Comparison of ENCODE assay signal across 8 cellular contexts in the genomic region with DNA sequence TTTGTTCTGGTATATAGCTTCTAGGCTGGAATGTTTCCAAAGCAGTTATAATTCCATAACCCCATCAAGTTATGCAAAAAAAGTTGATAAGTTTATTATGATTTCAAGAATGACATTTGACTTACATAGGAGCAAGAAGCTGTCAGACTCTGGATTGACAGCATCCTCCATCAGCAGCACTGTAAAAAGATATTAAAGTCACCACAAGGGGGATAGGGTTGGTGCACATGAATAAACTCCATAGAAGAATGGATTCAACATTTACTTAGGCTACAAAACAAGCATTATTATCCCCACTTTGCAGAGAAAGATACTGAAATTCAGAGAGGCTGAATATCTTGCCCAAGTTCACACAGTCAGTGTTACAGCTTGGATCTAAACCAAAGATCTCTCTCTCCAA.
A peak's percentile ranks its signal among the peaks of the same experiment; 100 is the strongest.
DNase-seq lines count a peak whose midpoint lies in the region; ATAC-seq and TF ChIP-seq lines count a peak whose summit lies in the region.
"Had no signal": no experiment of that assay in that cellular context is flagged by ENCODE, and none has a peak within 500 bp of the region (broad histone marks: within the 10 kb centered on the region; RNA-seq: fewer than 3 reads in every experiment).

No MANE protein-coding gene starts in this region.

- H3K9me3 Mint-ChIP-seq in chondrocyte (ENCODE audit: low read depth) = peaks cover 5% of the 10 kb centered on the region

- no peaks in the 10 kb centered on the region for H3K79me2 ChIP-seq in neural cell (replicated peaks; ENCODE audit: insufficient read depth, low read length)

- no peak overlapping the region for H3K4me2 ChIP-seq in neural cell (ENCODE audit: low read length)

- H3K9me2 ChIP-seq in neural cell (ENCODE audit: insufficient read depth, low read length) = no peaks in the 10 kb centered on the region

- ATAC-seq in HG03442 (IDR thresholded peaks at IDR 0.05; ENCODE audit: unreplicated experiment) = no peak

- no peaks in the 10 kb centered on the region for H3K27me3 ChIP-seq in neural cell (ENCODE audit: insufficient read depth, low read depth, low read length)

- H3K27me3 Mint-ChIP-seq in chondrocyte (ENCODE audit: low read depth) = no peaks in the 10 kb centered on the region
- H3K27me3 Mint-ChIP-seq: central memory CD8-positive, alpha-beta T cell had no signal

- no peak overlapping the region for H2AFZ ChIP-seq in neural cell (ENCODE audit: low read depth, low read length)

- no peaks in the 10 kb centered on the region for H3K4me1 Mint-ChIP-seq in chondrocyte (ENCODE audit: low read depth)

- H3K27ac ChIP-seq in neural cell (ENCODE audit: low read length) = no peak overlapping the region

- H4K20me1 ChIP-seq in neural cell (ENCODE audit: insufficient read depth) = no peaks in the 10 kb centered on the region

- TF ChIP-seq RAD21 in neural cell (conservative IDR thresholded peaks at IDR 0.05) = peak; percentile 62

- H3K4me3 ChIP-seq in GM12864 (ENCODE audit: low read depth, low read length) = no peak overlapping the region
- H3K4me3 ChIP-seq in neural cell (ENCODE audit: low read length) = no peak overlapping the region

- peak; percentile 93 for TF ChIP-seq EP300 in neural cell (conservative IDR thresholded peaks at IDR 0.05; ENCODE audit: poor library complexity, severe bottlenecking)

- no peaks in the 10 kb centered on the region for H3F3A ChIP-seq in neural cell (ENCODE audit: insufficient read depth, low read length, poor library complexity, severe bottlenecking)

- no peaks in the 10 kb centered on the region for H3K36me3 ChIP-seq in neural cell (ENCODE audit: insufficient read depth, low read length)

- no peaks in the 10 kb centered on the region for H3K9me3 ChIP-seq in neural cell (ENCODE audit: low read length)

- no peak overlapping the region for H3K9ac ChIP-seq in neural cell (ENCODE audit: low read length)

- TF ChIP-seq CTCF in GM12864 (IDR thresholded peaks at IDR 0.05; ENCODE audit: low read depth, low read length, missing control alignments) (peak; percentile 40), chondrocyte (IDR thresholded peaks at IDR 0.05) (peak; percentile 73), neural cell (IDR thresholded peaks at IDR 0.05; ENCODE audit: poor library complexity, severe bottlenecking) (peak; percentile 72), GM20000 (IDR thresholded peaks at IDR 0.05; ENCODE audit: extremely low read depth, missing control alignments) (no peak)

- H3K36me3 Mint-ChIP-seq in chondrocyte (ENCODE audit: low read depth) = no peaks in the 10 kb centered on the region

- H3K27ac Mint-ChIP-seq in chondrocyte (ENCODE audit: unreplicated experiment) = no peak overlapping the region

- no peak for DNase-seq in GM12864 (ENCODE audit: low read depth)
- DNase-seq in LoVo (ENCODE audit: low spot score) = peak; percentile 11
- no peak for DNase-seq in chondrocyte (ENCODE audit: low spot score)
- DNase-seq in GM20000 (ENCODE audit: low spot score) = no peak
- DNase-seq in central memory CD4-positive, alpha-beta T cell = no peak

- no peak overlapping the region for H3K4me3 Mint-ChIP-seq in chondrocyte (ENCODE audit: unreplicated experiment)
- H3K4me3 Mint-ChIP-seq: central memory CD8-positive, alpha-beta T cell had no signal

TF ChIP-seq in neural cell, 6 proteins besides CTCF, POLR2A, EP300 and RAD21:
- peak; percentile 71 for TF ChIP-seq SMC3 (conservative IDR thresholded peaks at IDR 0.05; ENCODE audit: poor library complexity)
- peak; percentile 49 for TF ChIP-seq POLR2AphosphoS5 (IDR thresholded peaks at IDR 0.05)
- TF ChIP-seq, protein P1, sequence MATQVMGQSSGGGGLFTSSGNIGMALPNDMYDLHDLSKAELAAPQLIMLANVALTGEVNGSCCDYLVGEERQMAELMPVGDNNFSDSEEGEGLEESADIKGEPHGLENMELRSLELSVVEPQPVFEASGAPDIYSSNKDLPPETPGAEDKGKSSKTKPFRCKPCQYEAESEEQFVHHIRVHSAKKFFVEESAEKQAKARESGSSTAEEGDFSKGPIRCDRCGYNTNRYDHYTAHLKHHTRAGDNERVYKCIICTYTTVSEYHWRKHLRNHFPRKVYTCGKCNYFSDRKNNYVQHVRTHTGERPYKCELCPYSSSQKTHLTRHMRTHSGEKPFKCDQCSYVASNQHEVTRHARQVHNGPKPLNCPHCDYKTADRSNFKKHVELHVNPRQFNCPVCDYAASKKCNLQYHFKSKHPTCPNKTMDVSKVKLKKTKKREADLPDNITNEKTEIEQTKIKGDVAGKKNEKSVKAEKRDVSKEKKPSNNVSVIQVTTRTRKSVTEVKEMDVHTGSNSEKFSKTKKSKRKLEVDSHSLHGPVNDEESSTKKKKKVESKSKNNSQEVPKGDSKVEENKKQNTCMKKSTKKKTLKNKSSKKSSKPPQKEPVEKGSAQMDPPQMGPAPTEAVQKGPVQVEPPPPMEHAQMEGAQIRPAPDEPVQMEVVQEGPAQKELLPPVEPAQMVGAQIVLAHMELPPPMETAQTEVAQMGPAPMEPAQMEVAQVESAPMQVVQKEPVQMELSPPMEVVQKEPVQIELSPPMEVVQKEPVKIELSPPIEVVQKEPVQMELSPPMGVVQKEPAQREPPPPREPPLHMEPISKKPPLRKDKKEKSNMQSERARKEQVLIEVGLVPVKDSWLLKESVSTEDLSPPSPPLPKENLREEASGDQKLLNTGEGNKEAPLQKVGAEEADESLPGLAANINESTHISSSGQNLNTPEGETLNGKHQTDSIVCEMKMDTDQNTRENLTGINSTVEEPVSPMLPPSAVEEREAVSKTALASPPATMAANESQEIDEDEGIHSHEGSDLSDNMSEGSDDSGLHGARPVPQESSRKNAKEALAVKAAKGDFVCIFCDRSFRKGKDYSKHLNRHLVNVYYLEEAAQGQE (IDR thresholded peaks at IDR 0.05; ENCODE audit: borderline replicate concordance) = no peak
